13 cellular contexts compared by ENCODE assay signal in genomic region chr1:119544165-119544762, GRCh38. TPM values are rescaled to one million over a fixed set of nuclear protein-coding genes. Genes with fewer than 3 reads are reported as not detected.
A peak's percentile ranks its signal among the peaks of the same experiment; 100 is the strongest.
DNase-seq lines count a peak whose midpoint lies in the region; ATAC-seq and TF ChIP-seq lines count a peak whose summit lies in the region.
"Had no signal": no experiment of that assay in that cellular context is flagged by ENCODE, and none has a peak within 500 bp of the region (broad histone marks: within the 10 kb centered on the region; RNA-seq: fewer than 3 reads in every experiment).

No MANE protein-coding gene starts in this region.

- peaks cover 2% of the 10 kb centered on the region for H3K9me3 Mint-ChIP-seq in glutamatergic neuron (ENCODE audit: unreplicated experiment)

- TF ChIP-seq CTCF in AG09309 (IDR thresholded peaks at IDR 0.05; ENCODE audit: control insufficient read depth, insufficient read depth, low read depth, low read length, missing control alignments) (peak; percentile 32), GM12874 (IDR thresholded peaks at IDR 0.05; ENCODE audit: insufficient read depth, low read depth, low read length) (peak; percentile 70), RWPE1 (conservative IDR thresholded peaks at IDR 0.05; ENCODE audit: low read depth) (0 out of 2 replicates have a peak, but pooled peaks have one; percentile 15), glutamatergic neuron (IDR thresholded peaks at IDR 0.05; ENCODE audit: partially characterized antibody, unreplicated experiment) (no peak)

- H3K4me1 Mint-ChIP-seq in glutamatergic neuron (ENCODE audit: low read depth, unreplicated experiment): no peaks in the 10 kb centered on the region

- no peak overlapping the region for H3K27ac ChIP-seq in RWPE1

- ATAC-seq in HG02759 (IDR thresholded peaks at IDR 0.05; ENCODE audit: unreplicated experiment): no peak

- H3K27me3 Mint-ChIP-seq in glutamatergic neuron (ENCODE audit: unreplicated experiment): no peaks in the 10 kb centered on the region

- no peak overlapping the region for H3K4me3 ChIP-seq in AG09309 (ENCODE audit: control insufficient read depth, low read depth, low read length)
- H3K4me3 ChIP-seq: MG63 had no signal

- no peak overlapping the region for H3K27ac Mint-ChIP-seq in glutamatergic neuron (ENCODE audit: unreplicated experiment)

- CTCF ChIA-PET in RWPE1 (lab: Yijun Ruan, JAX): no interaction called here

- H3K4me3 Mint-ChIP-seq in glutamatergic neuron (ENCODE audit: unreplicated experiment): no peak overlapping the region

- DNase-seq in AG09309 (ENCODE audit: low read depth) (no peak), RWPE1 (ENCODE audit: low spot score) (no peak), glutamatergic neuron (peak; percentile 37), NCI-H2196 (lab: John Stamatoyannopoulos, UW; ENCODE audit: unreplicated experiment) (no peak), DMS79 (lab: John Stamatoyannopoulos, UW) (no peak), hippocampal formation (lab: John Stamatoyannopoulos, UW) (no peak)
- DNase-seq: anterior cingulate cortex, MG63, T-helper 9 cell had no signal

- H3K36me3 Mint-ChIP-seq in glutamatergic neuron (ENCODE audit: unreplicated experiment): no peaks in the 10 kb centered on the region

- POLR2A ChIA-PET in RWPE1 (lab: Yijun Ruan, JAX; ENCODE audit: low non-redundant PET): no interaction called here

RNA-seq across cellular contexts. Expression of gene HSD3B1, which starts 37.3 kb away (rescaled TPM):
- not detected for total RNA-seq in glutamatergic neuron (ENCODE audit: unreplicated experiment)
- total RNA-seq: skeletal muscle tissue, temporal lobe had no signal
